Comparison of ENCODE assay signal across 1 cellular context in the genomic region with DNA sequence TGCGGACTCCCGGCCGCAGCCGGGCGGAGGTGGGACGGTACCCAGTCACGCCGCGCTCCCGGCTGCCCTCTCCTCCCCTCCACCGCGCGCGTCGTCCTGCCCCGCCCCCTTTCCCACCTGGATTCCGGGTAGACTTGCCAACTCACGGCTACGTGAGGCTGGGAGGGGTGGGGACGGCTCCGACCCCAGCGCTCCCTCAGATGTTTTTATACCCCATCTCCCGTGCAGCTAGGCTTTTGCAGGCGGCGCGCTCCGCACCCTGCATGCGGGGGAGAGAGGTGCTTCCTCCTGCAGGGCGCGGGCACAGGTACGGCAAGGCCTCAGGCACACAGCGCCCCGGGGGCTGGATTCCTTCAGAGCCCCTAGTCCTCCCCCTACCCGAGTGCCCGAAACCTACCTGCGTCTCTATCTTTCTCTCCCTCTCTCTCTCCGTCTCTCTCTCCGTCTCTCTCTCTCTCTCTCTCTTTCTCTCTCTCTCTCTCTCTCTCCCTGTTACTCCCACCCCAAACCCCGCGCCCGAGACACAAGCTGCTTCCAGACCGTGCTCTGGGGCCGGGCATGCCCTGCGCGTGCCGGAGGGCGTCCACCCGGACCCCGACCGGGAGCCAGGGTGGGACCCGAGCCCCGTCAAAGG.
TF ChIP-seq lines count a peak whose summit lies in the region.

No MANE protein-coding gene starts in this region.

TF ChIP-seq in HepG2, 621 proteins besides CTCF, POLR2A, EP300 and RAD21 (continued from another document and continues in another):
- TF ChIP-seq, protein P1, sequence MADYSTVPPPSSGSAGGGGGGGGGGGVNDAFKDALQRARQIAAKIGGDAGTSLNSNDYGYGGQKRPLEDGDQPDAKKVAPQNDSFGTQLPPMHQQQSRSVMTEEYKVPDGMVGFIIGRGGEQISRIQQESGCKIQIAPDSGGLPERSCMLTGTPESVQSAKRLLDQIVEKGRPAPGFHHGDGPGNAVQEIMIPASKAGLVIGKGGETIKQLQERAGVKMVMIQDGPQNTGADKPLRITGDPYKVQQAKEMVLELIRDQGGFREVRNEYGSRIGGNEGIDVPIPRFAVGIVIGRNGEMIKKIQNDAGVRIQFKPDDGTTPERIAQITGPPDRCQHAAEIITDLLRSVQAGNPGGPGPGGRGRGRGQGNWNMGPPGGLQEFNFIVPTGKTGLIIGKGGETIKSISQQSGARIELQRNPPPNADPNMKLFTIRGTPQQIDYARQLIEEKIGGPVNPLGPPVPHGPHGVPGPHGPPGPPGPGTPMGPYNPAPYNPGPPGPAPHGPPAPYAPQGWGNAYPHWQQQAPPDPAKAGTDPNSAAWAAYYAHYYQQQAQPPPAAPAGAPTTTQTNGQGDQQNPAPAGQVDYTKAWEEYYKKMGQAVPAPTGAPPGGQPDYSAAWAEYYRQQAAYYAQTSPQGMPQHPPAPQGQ (CRISPR knock-in tag; IDR thresholded peaks at IDR 0.05; ENCODE audit: borderline replicate concordance): no peak
- TF ChIP-seq, protein P2, sequence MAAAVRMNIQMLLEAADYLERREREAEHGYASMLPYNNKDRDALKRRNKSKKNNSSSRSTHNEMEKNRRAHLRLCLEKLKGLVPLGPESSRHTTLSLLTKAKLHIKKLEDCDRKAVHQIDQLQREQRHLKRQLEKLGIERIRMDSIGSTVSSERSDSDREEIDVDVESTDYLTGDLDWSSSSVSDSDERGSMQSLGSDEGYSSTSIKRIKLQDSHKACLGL (CRISPR knock-in tag; IDR thresholded peaks at IDR 0.05): no peak; the same call in 1 of the 2 replicates
- TF ChIP-seq CHD4 (IDR thresholded peaks at IDR 0.05; ENCODE audit: borderline replicate concordance, low read length): no peak
- TF ChIP-seq TBX2 (CRISPR knock-in tag; IDR thresholded peaks at IDR 0.05; ENCODE audit: borderline replicate concordance): peak; percentile 62; the same call in 1 of the 2 replicates
- TF ChIP-seq ZNF564 (CRISPR knock-in tag; IDR thresholded peaks at IDR 0.05): 0 out of 2 replicates have a peak, but pooled peaks have one; percentile 42
- TF ChIP-seq ZBTB7B (CRISPR knock-in tag; IDR thresholded peaks at IDR 0.05): no peak
- peak; percentile 61; the same call in 1 of the 2 replicates for TF ChIP-seq MIXL1 (CRISPR knock-in tag; IDR thresholded peaks at IDR 0.05)
- peak; percentile 39; the same call in 1 of the 3 replicates for TF ChIP-seq MXI1 (IDR thresholded peaks at IDR 0.05; ENCODE audit: borderline replicate concordance, low read depth, low read length)
- no peak for TF ChIP-seq ZNF749 (CRISPR knock-in tag; IDR thresholded peaks at IDR 0.05; ENCODE audit: borderline replicate concordance)
- no peak for TF ChIP-seq ZNF652 (CRISPR knock-in tag; IDR thresholded peaks at IDR 0.05; ENCODE audit: borderline replicate concordance, low read depth)
- TF ChIP-seq, protein P3, sequence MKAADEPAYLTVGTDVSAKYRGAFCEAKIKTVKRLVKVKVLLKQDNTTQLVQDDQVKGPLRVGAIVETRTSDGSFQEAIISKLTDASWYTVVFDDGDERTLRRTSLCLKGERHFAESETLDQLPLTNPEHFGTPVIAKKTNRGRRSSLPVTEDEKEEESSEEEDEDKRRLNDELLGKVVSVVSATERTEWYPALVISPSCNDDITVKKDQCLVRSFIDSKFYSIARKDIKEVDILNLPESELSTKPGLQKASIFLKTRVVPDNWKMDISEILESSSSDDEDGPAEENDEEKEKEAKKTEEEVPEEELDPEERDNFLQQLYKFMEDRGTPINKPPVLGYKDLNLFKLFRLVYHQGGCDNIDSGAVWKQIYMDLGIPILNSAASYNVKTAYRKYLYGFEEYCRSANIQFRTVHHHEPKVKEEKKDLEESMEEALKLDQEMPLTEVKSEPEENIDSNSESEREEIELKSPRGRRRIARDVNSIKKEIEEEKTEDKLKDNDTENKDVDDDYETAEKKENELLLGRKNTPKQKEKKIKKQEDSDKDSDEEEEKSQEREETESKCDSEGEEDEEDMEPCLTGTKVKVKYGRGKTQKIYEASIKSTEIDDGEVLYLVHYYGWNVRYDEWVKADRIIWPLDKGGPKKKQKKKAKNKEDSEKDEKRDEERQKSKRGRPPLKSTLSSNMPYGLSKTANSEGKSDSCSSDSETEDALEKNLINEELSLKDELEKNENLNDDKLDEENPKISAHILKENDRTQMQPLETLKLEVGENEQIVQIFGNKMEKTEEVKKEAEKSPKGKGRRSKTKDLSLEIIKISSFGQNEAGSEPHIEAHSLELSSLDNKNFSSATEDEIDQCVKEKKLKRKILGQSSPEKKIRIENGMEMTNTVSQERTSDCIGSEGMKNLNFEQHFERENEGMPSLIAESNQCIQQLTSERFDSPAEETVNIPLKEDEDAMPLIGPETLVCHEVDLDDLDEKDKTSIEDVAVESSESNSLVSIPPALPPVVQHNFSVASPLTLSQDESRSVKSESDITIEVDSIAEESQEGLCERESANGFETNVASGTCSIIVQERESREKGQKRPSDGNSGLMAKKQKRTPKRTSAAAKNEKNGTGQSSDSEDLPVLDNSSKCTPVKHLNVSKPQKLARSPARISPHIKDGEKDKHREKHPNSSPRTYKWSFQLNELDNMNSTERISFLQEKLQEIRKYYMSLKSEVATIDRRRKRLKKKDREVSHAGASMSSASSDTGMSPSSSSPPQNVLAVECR (CRISPR knock-in tag; IDR thresholded peaks at IDR 0.05; ENCODE audit: borderline replicate concordance): peak; percentile 39; the same call in 1 of the 2 replicates
- TF ChIP-seq KAT7 (CRISPR knock-in tag; IDR thresholded peaks at IDR 0.05; ENCODE audit: borderline replicate concordance): no peak
- TF ChIP-seq, protein P4, sequence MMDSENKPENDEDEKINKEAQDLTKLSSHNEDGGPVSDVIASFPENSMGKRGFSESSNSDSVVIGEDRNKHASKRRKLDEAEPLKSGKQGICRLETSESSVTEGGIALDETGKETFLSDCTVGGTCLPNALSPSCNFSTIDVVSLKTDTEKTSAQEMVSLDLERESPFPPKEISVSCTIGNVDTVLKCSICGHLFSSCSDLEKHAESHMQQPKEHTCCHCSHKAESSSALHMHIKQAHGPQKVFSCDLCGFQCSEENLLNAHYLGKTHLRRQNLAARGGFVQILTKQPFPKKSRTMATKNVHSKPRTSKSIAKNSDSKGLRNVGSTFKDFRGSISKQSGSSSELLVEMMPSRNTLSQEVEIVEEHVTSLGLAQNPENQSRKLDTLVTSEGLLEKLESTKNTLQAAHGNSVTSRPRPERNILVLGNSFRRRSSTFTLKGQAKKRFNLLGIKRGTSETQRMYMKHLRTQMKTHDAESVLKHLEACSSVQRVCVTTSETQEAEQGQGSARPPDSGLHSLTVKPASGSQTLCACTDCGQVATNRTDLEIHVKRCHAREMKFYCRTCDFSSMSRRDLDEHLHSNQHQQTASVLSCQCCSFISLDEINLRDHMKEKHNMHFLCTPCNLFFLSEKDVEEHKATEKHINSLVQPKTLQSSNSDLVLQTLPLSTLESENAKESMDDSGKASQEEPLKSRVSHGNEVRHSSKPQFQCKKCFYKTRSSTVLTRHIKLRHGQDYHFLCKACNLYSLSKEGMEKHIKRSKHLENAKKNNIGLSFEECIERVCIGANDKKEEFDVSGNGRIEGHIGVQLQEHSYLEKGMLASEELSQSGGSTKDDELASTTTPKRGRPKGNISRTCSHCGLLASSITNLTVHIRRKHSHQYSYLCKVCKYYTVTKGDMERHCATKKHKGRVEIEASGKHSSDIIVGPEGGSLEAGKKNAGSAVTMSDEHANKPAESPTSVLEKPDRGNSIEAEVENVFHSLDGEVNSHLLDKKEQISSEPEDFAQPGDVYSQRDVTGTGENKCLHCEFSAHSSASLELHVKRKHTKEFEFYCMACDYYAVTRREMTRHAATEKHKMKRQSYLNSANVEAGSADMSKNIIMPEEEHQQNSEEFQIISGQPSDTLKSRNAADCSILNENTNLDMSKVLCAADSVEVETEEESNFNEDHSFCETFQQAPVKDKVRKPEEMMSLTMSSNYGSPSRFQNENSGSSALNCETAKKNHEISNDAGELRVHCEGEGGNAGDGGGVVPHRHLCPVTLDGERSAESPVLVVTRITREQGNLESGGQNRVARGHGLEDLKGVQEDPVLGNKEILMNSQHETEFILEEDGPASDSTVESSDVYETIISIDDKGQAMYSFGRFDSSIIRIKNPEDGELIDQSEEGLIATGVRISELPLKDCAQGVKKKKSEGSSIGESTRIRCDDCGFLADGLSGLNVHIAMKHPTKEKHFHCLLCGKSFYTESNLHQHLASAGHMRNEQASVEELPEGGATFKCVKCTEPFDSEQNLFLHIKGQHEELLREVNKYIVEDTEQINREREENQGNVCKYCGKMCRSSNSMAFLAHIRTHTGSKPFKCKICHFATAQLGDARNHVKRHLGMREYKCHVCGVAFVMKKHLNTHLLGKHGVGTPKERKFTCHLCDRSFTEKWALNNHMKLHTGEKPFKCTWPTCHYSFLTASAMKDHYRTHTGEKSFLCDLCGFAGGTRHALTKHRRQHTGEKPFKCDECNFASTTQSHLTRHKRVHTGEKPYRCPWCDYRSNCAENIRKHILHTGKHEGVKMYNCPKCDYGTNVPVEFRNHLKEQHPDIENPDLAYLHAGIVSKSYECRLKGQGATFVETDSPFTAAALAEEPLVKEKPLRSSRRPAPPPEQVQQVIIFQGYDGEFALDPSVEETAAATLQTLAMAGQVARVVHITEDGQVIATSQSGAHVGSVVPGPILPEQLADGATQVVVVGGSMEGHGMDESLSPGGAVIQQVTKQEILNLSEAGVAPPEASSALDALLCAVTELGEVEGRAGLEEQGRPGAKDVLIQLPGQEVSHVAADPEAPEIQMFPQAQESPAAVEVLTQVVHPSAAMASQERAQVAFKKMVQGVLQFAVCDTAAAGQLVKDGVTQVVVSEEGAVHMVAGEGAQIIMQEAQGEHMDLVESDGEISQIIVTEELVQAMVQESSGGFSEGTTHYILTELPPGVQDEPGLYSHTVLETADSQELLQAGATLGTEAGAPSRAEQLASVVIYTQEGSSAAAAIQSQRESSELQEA (CRISPR knock-in tag; IDR thresholded peaks at IDR 0.05; ENCODE audit: not compliant biosample characterization): no peak
- TF ChIP-seq MAFK (conservative IDR thresholded peaks at IDR 0.05 in 1 of 2, IDR thresholded peaks at IDR 0.05 in 1 of 2; ENCODE audit: low read length in 2 of 2): no peak
- TF ChIP-seq, protein P5, sequence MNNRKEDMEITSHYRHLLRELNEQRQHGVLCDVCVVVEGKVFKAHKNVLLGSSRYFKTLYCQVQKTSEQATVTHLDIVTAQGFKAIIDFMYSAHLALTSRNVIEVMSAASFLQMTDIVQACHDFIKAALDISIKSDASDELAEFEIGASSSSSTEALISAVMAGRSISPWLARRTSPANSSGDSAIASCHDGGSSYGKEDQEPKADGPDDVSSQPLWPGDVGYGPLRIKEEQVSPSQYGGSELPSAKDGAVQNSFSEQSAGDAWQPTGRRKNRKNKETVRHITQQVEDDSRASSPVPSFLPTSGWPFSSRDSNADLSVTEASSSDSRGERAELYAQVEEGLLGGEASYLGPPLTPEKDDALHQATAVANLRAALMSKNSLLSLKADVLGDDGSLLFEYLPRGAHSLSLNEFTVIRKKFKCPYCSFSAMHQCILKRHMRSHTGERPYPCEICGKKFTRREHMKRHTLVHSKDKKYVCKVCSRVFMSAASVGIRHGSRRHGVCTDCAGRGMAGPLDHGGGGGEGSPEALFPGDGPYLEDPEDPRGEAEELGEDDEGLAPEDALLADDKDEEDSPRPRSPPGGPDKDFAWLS (CRISPR knock-in tag; IDR thresholded peaks at IDR 0.05; ENCODE audit: borderline replicate concordance): no peak
- no peak for TF ChIP-seq FLYWCH1 (CRISPR knock-in tag; IDR thresholded peaks at IDR 0.05)
- TF ChIP-seq SMYD3 (CRISPR knock-in tag; IDR thresholded peaks at IDR 0.05): no peak
- TF ChIP-seq, protein P6, sequence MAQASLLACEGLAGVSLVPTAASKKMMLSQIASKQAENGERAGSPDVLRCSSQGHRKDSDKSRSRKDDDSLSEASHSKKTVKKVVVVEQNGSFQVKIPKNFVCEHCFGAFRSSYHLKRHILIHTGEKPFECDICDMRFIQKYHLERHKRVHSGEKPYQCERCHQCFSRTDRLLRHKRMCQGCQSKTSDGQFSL (CRISPR knock-in tag; IDR thresholded peaks at IDR 0.05): no peak
- TF ChIP-seq ZNF430 (CRISPR knock-in tag; IDR thresholded peaks at IDR 0.05): peak; percentile 68; the same call in 1 of the 2 replicates
- peak; percentile 2; the same call in 1 of the 2 replicates for TF ChIP-seq ZNF768 (CRISPR knock-in tag; IDR thresholded peaks at IDR 0.05)
- TF ChIP-seq, protein P7, sequence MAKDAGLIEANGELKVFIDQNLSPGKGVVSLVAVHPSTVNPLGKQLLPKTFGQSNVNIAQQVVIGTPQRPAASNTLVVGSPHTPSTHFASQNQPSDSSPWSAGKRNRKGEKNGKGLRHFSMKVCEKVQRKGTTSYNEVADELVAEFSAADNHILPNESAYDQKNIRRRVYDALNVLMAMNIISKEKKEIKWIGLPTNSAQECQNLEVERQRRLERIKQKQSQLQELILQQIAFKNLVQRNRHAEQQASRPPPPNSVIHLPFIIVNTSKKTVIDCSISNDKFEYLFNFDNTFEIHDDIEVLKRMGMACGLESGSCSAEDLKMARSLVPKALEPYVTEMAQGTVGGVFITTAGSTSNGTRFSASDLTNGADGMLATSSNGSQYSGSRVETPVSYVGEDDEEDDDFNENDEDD (CRISPR knock-in tag; IDR thresholded peaks at IDR 0.05; ENCODE audit: borderline replicate concordance): 0 out of 2 replicates have a peak, but pooled peaks have one; percentile 36
- no peak for TF ChIP-seq ZNF354B (CRISPR knock-in tag; IDR thresholded peaks at IDR 0.05)
- TF ChIP-seq, protein P8, sequence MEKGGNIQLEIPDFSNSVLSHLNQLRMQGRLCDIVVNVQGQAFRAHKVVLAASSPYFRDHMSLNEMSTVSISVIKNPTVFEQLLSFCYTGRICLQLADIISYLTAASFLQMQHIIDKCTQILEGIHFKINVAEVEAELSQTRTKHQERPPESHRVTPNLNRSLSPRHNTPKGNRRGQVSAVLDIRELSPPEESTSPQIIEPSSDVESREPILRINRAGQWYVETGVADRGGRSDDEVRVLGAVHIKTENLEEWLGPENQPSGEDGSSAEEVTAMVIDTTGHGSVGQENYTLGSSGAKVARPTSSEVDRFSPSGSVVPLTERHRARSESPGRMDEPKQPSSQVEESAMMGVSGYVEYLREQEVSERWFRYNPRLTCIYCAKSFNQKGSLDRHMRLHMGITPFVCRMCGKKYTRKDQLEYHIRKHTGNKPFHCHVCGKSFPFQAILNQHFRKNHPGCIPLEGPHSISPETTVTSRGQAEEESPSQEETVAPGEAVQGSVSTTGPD (CRISPR knock-in tag; IDR thresholded peaks at IDR 0.05): no peak
- TF ChIP-seq, protein P9, sequence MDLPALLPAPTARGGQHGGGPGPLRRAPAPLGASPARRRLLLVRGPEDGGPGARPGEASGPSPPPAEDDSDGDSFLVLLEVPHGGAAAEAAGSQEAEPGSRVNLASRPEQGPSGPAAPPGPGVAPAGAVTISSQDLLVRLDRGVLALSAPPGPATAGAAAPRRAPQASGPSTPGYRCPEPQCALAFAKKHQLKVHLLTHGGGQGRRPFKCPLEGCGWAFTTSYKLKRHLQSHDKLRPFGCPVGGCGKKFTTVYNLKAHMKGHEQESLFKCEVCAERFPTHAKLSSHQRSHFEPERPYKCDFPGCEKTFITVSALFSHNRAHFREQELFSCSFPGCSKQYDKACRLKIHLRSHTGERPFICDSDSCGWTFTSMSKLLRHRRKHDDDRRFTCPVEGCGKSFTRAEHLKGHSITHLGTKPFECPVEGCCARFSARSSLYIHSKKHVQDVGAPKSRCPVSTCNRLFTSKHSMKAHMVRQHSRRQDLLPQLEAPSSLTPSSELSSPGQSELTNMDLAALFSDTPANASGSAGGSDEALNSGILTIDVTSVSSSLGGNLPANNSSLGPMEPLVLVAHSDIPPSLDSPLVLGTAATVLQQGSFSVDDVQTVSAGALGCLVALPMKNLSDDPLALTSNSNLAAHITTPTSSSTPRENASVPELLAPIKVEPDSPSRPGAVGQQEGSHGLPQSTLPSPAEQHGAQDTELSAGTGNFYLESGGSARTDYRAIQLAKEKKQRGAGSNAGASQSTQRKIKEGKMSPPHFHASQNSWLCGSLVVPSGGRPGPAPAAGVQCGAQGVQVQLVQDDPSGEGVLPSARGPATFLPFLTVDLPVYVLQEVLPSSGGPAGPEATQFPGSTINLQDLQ (CRISPR knock-in tag; IDR thresholded peaks at IDR 0.05): 0 out of 2 replicates have a peak, but pooled peaks have one; percentile 34
- TF ChIP-seq AGO2 (optimal IDR thresholded peaks at IDR 0.05; ENCODE audit: low read depth, low read length): peak; percentile 75
